1 cellular context compared by ENCODE assay signal in the genomic region with DNA sequence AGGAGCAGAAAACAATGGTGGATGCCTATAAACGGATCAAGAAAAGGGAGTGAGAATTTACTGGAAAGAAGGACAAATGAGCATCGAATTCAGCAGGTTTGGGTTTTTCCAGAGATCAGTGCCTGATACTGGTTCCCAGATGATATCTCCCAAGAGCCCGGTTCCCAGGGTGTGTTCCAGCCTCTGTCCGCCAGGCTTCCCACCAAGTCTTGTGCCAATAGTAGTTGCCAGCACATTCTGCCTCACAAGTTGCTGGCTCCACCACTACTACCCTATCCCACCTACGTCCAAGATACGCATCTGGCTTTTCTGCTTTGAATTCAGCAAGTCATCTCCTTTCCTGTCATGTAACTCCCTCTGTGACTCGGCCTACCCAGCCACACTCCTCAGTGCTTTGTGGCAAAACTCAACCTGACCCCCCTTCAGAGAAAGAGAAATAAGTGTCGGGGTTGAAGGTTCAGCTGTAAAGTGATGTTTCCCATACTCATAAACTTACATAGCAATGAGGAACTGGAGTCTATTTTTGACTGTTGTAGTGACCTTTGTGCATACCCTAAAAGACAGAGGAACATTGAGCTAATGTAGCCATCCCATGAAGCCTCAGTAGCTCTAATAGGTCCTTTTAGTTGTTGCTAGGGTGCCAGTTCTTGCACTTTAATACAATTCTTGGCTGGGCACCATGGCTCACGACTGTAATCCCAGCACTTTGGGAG.
TF ChIP-seq lines count a peak whose summit lies in the region.

No MANE protein-coding gene starts in this region.

TF ChIP-seq in H1, 55 proteins besides CTCF, POLR2A, EP300 and RAD21 (continued from another document):
- TF ChIP-seq E2F6 (IDR thresholded peaks at IDR 0.05) (no peak), CREB1 (IDR thresholded peaks at IDR 0.05) (no peak), NRF1 (IDR thresholded peaks at IDR 0.05; ENCODE audit: low read depth, low read length) (no peak), YY1 (IDR thresholded peaks at IDR 0.05; ENCODE audit: low read depth, low read length) (no peak)
